ENCODE assay signal across 1 cellular context in genomic region chr2:28896906-28897305, GRCh38.
TF ChIP-seq lines count a peak whose summit lies in the region.

No MANE protein-coding gene starts in this region.

TF ChIP-seq in K562, 482 proteins besides CTCF, POLR2A, EP300 and RAD21:
- 0 out of 4 replicates have a peak, but pooled peaks of 1 of the 2 experiments have one; percentile 14 for TF ChIP-seq MNT (conservative IDR thresholded peaks at IDR 0.05)
- TF ChIP-seq SNAPC5 (CRISPR knock-in tag; IDR thresholded peaks at IDR 0.05): no peak
